35 cellular contexts compared by ENCODE assay signal in genomic region chr2:15408759-15409158, GRCh38.
A peak's percentile ranks its signal among the peaks of the same experiment; 100 is the strongest.
DNase-seq lines count a peak whose midpoint lies in the region; ATAC-seq, FAIRE-seq and TF ChIP-seq lines count a peak whose summit lies in the region.
"Had no signal": no experiment of that assay in that cellular context is flagged by ENCODE, and none has a peak within 500 bp of the region (broad histone marks: within the 10 kb centered on the region; RNA-seq: fewer than 3 reads in every experiment).

No MANE protein-coding gene starts in this region.

- CTCF ChIA-PET in WTC11 (lab: Charles Lee), result no interaction called here
- CTCF ChIA-PET in K562 (lab: Yijun Ruan, JAX; ENCODE audit: low intra/inter-chr PET ratio), result no interaction called here

- 0 out of 2 replicates have a peak, but pooled peaks cover 4% of the 10 kb centered on the region for H3K36me3 Mint-ChIP-seq in WTC11

- H3K27me3 Mint-ChIP-seq in WTC11 (ENCODE audit: low read depth), result no peaks in the 10 kb centered on the region
- H3K27me3 Mint-ChIP-seq: B cell; CD4-positive, alpha-beta memory T cell; CD4-positive, alpha-beta T cell; CD4-positive, CD25-positive, alpha-beta regulatory T cell; CD8-positive, alpha-beta memory T cell had no signal

- FAIRE-seq in K562 (lab: Jason Lieb, UNC), result no peak
- FAIRE-seq: A204.1, A549, D721Med had no signal

- H3K4me1 ChIP-seq in K562 (replicated peaks in 1 of 2; ENCODE audit: control insufficient read depth in 2 of 2, insufficient read depth in 2 of 2, low read length in 2 of 2), result no peaks in the 10 kb centered on the region; a peak in 1 of 5 replicates
- H3K4me1 ChIP-seq: A549; BE2C; BLaER1; BLaER1 treated with 17β-estradiol and CSF1 and Interleukin-3, amounts not matched to agents 10 nM and 100 nM; Caco-2 had no signal

- H3K36me3 ChIP-seq in K562 (ENCODE audit: control insufficient read depth, insufficient read depth, low read length), result peaks cover 53% of the 10 kb centered on the region
- H3K36me3 ChIP-seq: BE2C had no signal

- TF ChIP-seq CTCF in WTC11 (IDR thresholded peaks at IDR 0.05) (no peak), K562 (IDR thresholded peaks at IDR 0.05 in 2 of 3, conservative IDR thresholded peaks at IDR 0.05 in 1 of 3; ENCODE audit: insufficient read depth in 2 of 3, low read depth in 1 of 3, low read length in 3 of 3) (no peak)

- no peaks in the 10 kb centered on the region for H3K9me3 ChIP-seq in K562 (replicated peaks; ENCODE audit: control insufficient read depth, insufficient read depth, low read depth, low read length)
- H3K9me3 ChIP-seq: A549; BE2C; BLaER1; BLaER1 treated with 17β-estradiol and CSF1 and Interleukin-3, amounts not matched to agents 10 nM and 100 nM; Caco-2 had no signal

- H3K79me2 ChIP-seq in K562 (ENCODE audit: control insufficient read depth, insufficient read depth, low read length), result no peaks in the 10 kb centered on the region

- H3K27ac Mint-ChIP-seq in WTC11, result no peak overlapping the region
- H3K27ac Mint-ChIP-seq: B cell; CD14-positive monocyte; CD4-positive, alpha-beta memory T cell; CD4-positive, alpha-beta T cell; CD4-positive, CD25-positive, alpha-beta regulatory T cell; CD8-positive, alpha-beta T cell had no signal

- DNase-seq in SK-N-DZ (ENCODE audit: low spot score), result peak; percentile 88
- no peak for DNase-seq in WTC11 (ENCODE audit: low spot score)
- no peak for DNase-seq in K562 (ENCODE audit: extremely low read depth in 1 of 4, low spot score in 3 of 4)
- DNase-seq in NCI-H146 (lab: John Stamatoyannopoulos, UW), result no peak
- DNase-seq: 8988T; ACHN; AML-193; BE2C; C1 segment of cervical spinal cord; Caco-2; Calu3; CD4-positive, alpha-beta memory T cell; CD4-positive, alpha-beta T cell; CD4-positive, CD25-positive, alpha-beta regulatory T cell; CD8-positive, alpha-beta memory T cell; CD8-positive, alpha-beta T cell; COR-L47; DMS 273 treated with DMSO at 0.1 percent for 48 hours; DMS153; DMS53; DMS79; DMS79 treated with DMSO at 0.1 percent for 48 hours; DND-41; EL had no signal

- TF ChIP-seq RAD21 in K562 (CRISPR knock-in tag; conservative IDR thresholded peaks at IDR 0.05 in 1 of 2, IDR thresholded peaks at IDR 0.05 in 1 of 2), result no peak

- no peak overlapping the region for H3K9ac ChIP-seq in K562 (ENCODE audit: insufficient read depth in 1 of 2, low read depth in 2 of 2, low read length in 2 of 2)
- H3K9ac ChIP-seq: BLaER1; BLaER1 treated with 17β-estradiol and CSF1 and Interleukin-3, amounts not matched to agents 10 nM and 100 nM had no signal

- H3K4me2 ChIP-seq in K562 (ENCODE audit: insufficient read depth, low read length), result no peak overlapping the region
- H3K4me2 ChIP-seq: A549; BLaER1; BLaER1 treated with 17β-estradiol and CSF1 and Interleukin-3, amounts not matched to agents 10 nM and 100 nM had no signal

- H3K4me3 ChIP-seq in K562, result no peak overlapping the region
- H3K4me3 ChIP-seq: A549; BLaER1; BLaER1 treated with 17β-estradiol and CSF1 and Interleukin-3, amounts not matched to agents 10 nM and 100 nM had no signal

- no peak for TF ChIP-seq EP300 in K562 (IDR thresholded peaks at IDR 0.05; ENCODE audit: low read length)

- TF ChIP-seq POLR2A in K562 (conservative IDR thresholded peaks at IDR 0.05), result no peak

- H3K27me3 ChIP-seq in K562 (ENCODE audit: control insufficient read depth in 2 of 2, insufficient read depth in 2 of 2, low read length in 2 of 2), result no peaks in the 10 kb centered on the region
- H3K27me3 ChIP-seq: BE2C; BLaER1; BLaER1 treated with 17β-estradiol and CSF1 and Interleukin-3, amounts not matched to agents 10 nM and 100 nM had no signal

- 100% methylated on average over 3 of the region's 3 CpGs for WGBS in K562 (ENCODE audit: insufficient coverage, low coverage, missing lambda C conversion rate)

- no peak overlapping the region for H3K4me3 Mint-ChIP-seq in WTC11
- H3K4me3 Mint-ChIP-seq: B cell; CD14-positive monocyte; CD4-positive, alpha-beta memory T cell; CD4-positive, alpha-beta T cell; CD4-positive, CD25-positive, alpha-beta regulatory T cell; CD8-positive, alpha-beta memory T cell; CD8-positive, alpha-beta T cell had no signal

- POLR2A ChIA-PET in WTC11 (lab: Charles Lee), result no interaction called here
- POLR2A ChIA-PET in K562 (lab: Yijun Ruan, JAX), result interaction anchor here (0.7 kb wide), 1 partner anchor 16 kb away, joined by 3 read pairs; no protein-coding TSS in a partner anchor

- in situ Hi-C loops in K562 (cut with MboI), result no loop called here

- H3K27ac ChIP-seq in K562 (ENCODE audit: extremely low read depth, low read depth, low read length), result no peak overlapping the region
- H3K27ac ChIP-seq: 22Rv1; A549; BLaER1; BLaER1 treated with 17β-estradiol and CSF1 and Interleukin-3, amounts not matched to agents 10 nM and 100 nM; C4-2B had no signal

- H2AFZ ChIP-seq in K562 (ENCODE audit: low read depth, low read length), result no peak overlapping the region

- no peaks in the 10 kb centered on the region for H3K9me1 ChIP-seq in K562 (ENCODE audit: control insufficient read depth, insufficient read depth, low read length)

- H3K9me3 Mint-ChIP-seq in WTC11, result no peaks in the 10 kb centered on the region
- H3K9me3 Mint-ChIP-seq: CD14-positive monocyte; CD4-positive, alpha-beta memory T cell; CD4-positive, alpha-beta T cell; CD4-positive, CD25-positive, alpha-beta regulatory T cell; CD8-positive, alpha-beta memory T cell; CD8-positive, alpha-beta T cell had no signal

- H3K4me1 Mint-ChIP-seq in WTC11, result peaks cover 3% of the 10 kb centered on the region
- H3K4me1 Mint-ChIP-seq: B cell; CD14-positive monocyte; CD4-positive, alpha-beta memory T cell; CD8-positive, alpha-beta memory T cell had no signal

- no TSS peak for BruUV-seq in K562 (replicated peaks; lab: Mats Ljungman, UMichigan)

- intact Hi-C loops in K562 (cut with micrococcal nuclease), result no loop called here

- H4K20me1 ChIP-seq in K562 (replicated peaks; ENCODE audit: control insufficient read depth, insufficient read depth, low read length), result no peaks in the 10 kb centered on the region
- H4K20me1 ChIP-seq: BLaER1; BLaER1 treated with 17β-estradiol and CSF1 and Interleukin-3, amounts not matched to agents 10 nM and 100 nM had no signal

- ATAC-seq in WTC11 (no peak), K562 (no peak), GM18858 (IDR thresholded peaks at IDR 0.05; ENCODE audit: unreplicated experiment) (no peak), HG03108 (IDR thresholded peaks at IDR 0.05; ENCODE audit: unreplicated experiment) (no peak)
- ATAC-seq: A549; CD8-positive, alpha-beta T cell had no signal

TF ChIP-seq in WTC11, 78 proteins besides CTCF, POLR2A, EP300 and RAD21:
- TF ChIP-seq ZNF281 (CRISPR knock-in tag; IDR thresholded peaks at IDR 0.05) (no peak), ZNF121 (CRISPR knock-in tag; IDR thresholded peaks at IDR 0.05) (peak; percentile 58), ATF3 (CRISPR knock-in tag; conservative IDR thresholded peaks at IDR 0.05) (no peak)
TF ChIP-seq in WTC11: peak in this region for 1.

TF ChIP-seq in K562, 482 proteins besides CTCF, POLR2A, EP300 and RAD21:
- TF ChIP-seq ZNF75A (CRISPR knock-in tag; IDR thresholded peaks at IDR 0.05), result no peak
- no peak for TF ChIP-seq ZNF766 (CRISPR knock-in tag; conservative IDR thresholded peaks at IDR 0.05)
- TF ChIP-seq ERF (CRISPR knock-in tag; IDR thresholded peaks at IDR 0.05), result no peak
- no peak for TF ChIP-seq MEIS2 (IDR thresholded peaks at IDR 0.05; ENCODE audit: partially characterized antibody)
- no peak for TF ChIP-seq ZNF12 (CRISPR knock-in tag; IDR thresholded peaks at IDR 0.05)
- TF ChIP-seq ZNF121 (CRISPR knock-in tag; conservative IDR thresholded peaks at IDR 0.05), result peak; percentile 54
- TF ChIP-seq RBM25 (IDR thresholded peaks at IDR 0.05; ENCODE audit: low read depth, low read length, severe bottlenecking), result peak; percentile 11
